In genomic region chr1:24888971-24889670, GRCh38 we compare ENCODE assay signal across 19 cellular contexts. TPM values are rescaled to one million over a fixed set of nuclear protein-coding genes. Genes with fewer than 3 reads are reported as not detected.
DNase-seq lines count a peak whose midpoint lies in the region; FAIRE-seq and TF ChIP-seq lines count a peak whose summit lies in the region.
"Had no signal": no experiment of that assay in that cellular context is flagged by ENCODE, and none has a peak within 500 bp of the region (broad histone marks: within the 10 kb centered on the region; RNA-seq: fewer than 3 reads in every experiment).

No MANE protein-coding gene starts in this region.

- H3K27ac Mint-ChIP-seq in activated CD4-positive, alpha-beta T cell treated with anti-CD3 and anti-CD28 coated beads, Interleukin-2, amount 10 ng/mL, durations not matched to agents 24 days and 14 days: no peak overlapping the region
- H3K27ac Mint-ChIP-seq: activated naive CD8-positive, alpha-beta T cell treated with anti-CD3 and anti-CD28 coated beads, Interleukin-2, amount 10 ng/mL, durations not matched to agents 7 days and 5 days; memory B cell; stimulated activated memory B cell treated with anti-CD40 and anti-IgM and Interleukin-4, amounts not matched to agents 10 μg/mL and 1 μg/mL and 100 μg/mL, for 72 hours; T-helper 2 cell treated with Interferon-gamma antibody and Interleukin-4, amounts not matched to agents 5 μg/mL and 100 μg/mL, for 36 hours had no signal

- no peak for TF ChIP-seq POLR2A in H54 (IDR thresholded peaks at IDR 0.05; ENCODE audit: low read depth, low read length)

- peaks cover 11% of the 10 kb centered on the region for H3K36me3 Mint-ChIP-seq in activated CD4-positive, alpha-beta T cell treated with anti-CD3 and anti-CD28 coated beads, Interleukin-2, amount 10 ng/mL, durations not matched to agents 24 days and 14 days (ENCODE audit: low read depth)

- H3K27ac ChIP-seq in brain microvascular endothelial cell: no peak overlapping the region
- H3K27ac ChIP-seq: gastrocnemius medialis, neutrophil had no signal

- H3K27me3 ChIP-seq in brain microvascular endothelial cell (replicated peaks): no peaks in the 10 kb centered on the region
- H3K27me3 ChIP-seq: BE2C, gastrocnemius medialis, neutrophil had no signal

- H3K4me3 ChIP-seq in brain microvascular endothelial cell (ENCODE audit: low read depth, low read length): no peak overlapping the region
- no peak overlapping the region for H3K4me3 ChIP-seq in foreskin fibroblast (ENCODE audit: low read depth in 1 of 2, low read length in 2 of 2)
- H3K4me3 ChIP-seq: gastrocnemius medialis had no signal

- H3K27me3 Mint-ChIP-seq in activated CD4-positive, alpha-beta T cell treated with anti-CD3 and anti-CD28 coated beads, Interleukin-2, amount 10 ng/mL, durations not matched to agents 24 days and 14 days: peaks cover 25% of the 10 kb centered on the region
- H3K27me3 Mint-ChIP-seq: stimulated activated memory B cell treated with anti-CD40 and anti-IgM and Interleukin-4, amounts not matched to agents 10 μg/mL and 1 μg/mL and 100 μg/mL, for 72 hours had no signal

- H3K4me3 Mint-ChIP-seq in activated CD4-positive, alpha-beta T cell treated with anti-CD3 and anti-CD28 coated beads, Interleukin-2, amount 10 ng/mL, durations not matched to agents 24 days and 14 days: no peak overlapping the region
- H3K4me3 Mint-ChIP-seq: activated naive CD8-positive, alpha-beta T cell treated with anti-CD3 and anti-CD28 coated beads, Interleukin-2, amount 10 ng/mL, durations not matched to agents 7 days and 5 days; memory B cell; stimulated activated memory B cell treated with anti-CD40 and anti-IgM and Interleukin-4, amounts not matched to agents 10 μg/mL and 1 μg/mL and 100 μg/mL, for 72 hours; T-helper 2 cell treated with Interferon-gamma antibody and Interleukin-4, amounts not matched to agents 5 μg/mL and 100 μg/mL, for 36 hours had no signal

- H3K9me3 Mint-ChIP-seq in activated CD4-positive, alpha-beta T cell treated with anti-CD3 and anti-CD28 coated beads, Interleukin-2, amount 10 ng/mL, durations not matched to agents 24 days and 14 days: peaks cover 17% of the 10 kb centered on the region

- no peaks in the 10 kb centered on the region for H3K4me1 Mint-ChIP-seq in activated CD4-positive, alpha-beta T cell treated with anti-CD3 and anti-CD28 coated beads, Interleukin-2, amount 10 ng/mL, durations not matched to agents 24 days and 14 days
- H3K4me1 Mint-ChIP-seq: activated naive CD8-positive, alpha-beta T cell treated with anti-CD3 and anti-CD28 coated beads, Interleukin-2, amount 10 ng/mL, durations not matched to agents 7 days and 5 days; memory B cell had no signal

- in situ Hi-C loops in brain microvascular endothelial cell (cut with HindIII; ENCODE audit: low pct_ligation_motif_present, low sequenced_read_pairs): no loop called here

- intact Hi-C loops in activated CD4-positive, alpha-beta T cell treated with anti-CD3 and anti-CD28 coated beads, Interleukin-2, amount 10 ng/mL, durations not matched to agents 24 days and 14 days (cut with micrococcal nuclease): no loop called here

- no peaks in the 10 kb centered on the region for H3K36me3 ChIP-seq in brain microvascular endothelial cell (replicated peaks)
- H3K36me3 ChIP-seq: BE2C, gastrocnemius medialis, neutrophil had no signal

- FAIRE-seq in H54 (lab: Jason Lieb, UNC): no peak
- FAIRE-seq: colon had no signal

- DNase-seq in AG08395 (ENCODE audit: low spot score) (peak; percentile 95), HCEC 1CT (peak; percentile 22), brain microvascular endothelial cell (peak; percentile 57), foreskin fibroblast (peak; percentile 54 to 74), cortex of kidney (lab: John Stamatoyannopoulos, UW) (no peak), DMS79 (lab: John Stamatoyannopoulos, UW) (no peak), H54 (ENCODE audit: insufficient read length, low spot score) (no peak)
- DNase-seq in activated CD4-positive, alpha-beta T cell treated with anti-CD3 and anti-CD28 coated beads, Interleukin-2, amount 10 ng/mL, durations not matched to agents 24 days and 14 days: no peak
- DNase-seq: activated naive CD8-positive, alpha-beta T cell treated with anti-CD3 and anti-CD28 coated beads, Interleukin-2, amount 10 ng/mL, durations not matched to agents 7 days and 5 days; BE2C; gastrocnemius medialis; NCI-H1105; NCI-H2171 treated with DMSO at 0.1 percent for 48 hours; SHP77 had no signal

- no peak for TF ChIP-seq CTCF in brain microvascular endothelial cell (IDR thresholded peaks at IDR 0.05; ENCODE audit: low read depth, low read length, missing control alignments)
- no peak for TF ChIP-seq CTCF in foreskin fibroblast (IDR thresholded peaks at IDR 0.05; ENCODE audit: low read depth, low read length)

RNA-seq across cellular contexts. Expression of gene RUNX3, which starts 41.0 kb away (rescaled TPM):
- total RNA-seq in activated CD4-positive, alpha-beta T cell treated with anti-CD3 and anti-CD28 coated beads, Interleukin-2, amount 10 ng/mL, durations not matched to agents 24 days and 14 days: 110 and 112 TPM in 2 replicates

Comparison
In these comparisons a context has a peak if more than half of its experiments do, and no peak if none do; other contexts are left out.
1. DNase-seq: peak in AG08395 (single experiment), HCEC 1CT (single experiment), brain microvascular endothelial cell (single experiment) and foreskin fibroblast (2 of 2); none in cortex of kidney (single experiment), DMS79 (single experiment), H54 (single experiment) and activated CD4-positive, alpha-beta T cell treated with anti-CD3 and anti-CD28 coated beads, Interleukin-2, amount 10 ng/mL, durations not matched to agents 24 days and 14 days (single experiment).